Comparison of ENCODE assay signal across 1 cellular context in the genomic region with DNA sequence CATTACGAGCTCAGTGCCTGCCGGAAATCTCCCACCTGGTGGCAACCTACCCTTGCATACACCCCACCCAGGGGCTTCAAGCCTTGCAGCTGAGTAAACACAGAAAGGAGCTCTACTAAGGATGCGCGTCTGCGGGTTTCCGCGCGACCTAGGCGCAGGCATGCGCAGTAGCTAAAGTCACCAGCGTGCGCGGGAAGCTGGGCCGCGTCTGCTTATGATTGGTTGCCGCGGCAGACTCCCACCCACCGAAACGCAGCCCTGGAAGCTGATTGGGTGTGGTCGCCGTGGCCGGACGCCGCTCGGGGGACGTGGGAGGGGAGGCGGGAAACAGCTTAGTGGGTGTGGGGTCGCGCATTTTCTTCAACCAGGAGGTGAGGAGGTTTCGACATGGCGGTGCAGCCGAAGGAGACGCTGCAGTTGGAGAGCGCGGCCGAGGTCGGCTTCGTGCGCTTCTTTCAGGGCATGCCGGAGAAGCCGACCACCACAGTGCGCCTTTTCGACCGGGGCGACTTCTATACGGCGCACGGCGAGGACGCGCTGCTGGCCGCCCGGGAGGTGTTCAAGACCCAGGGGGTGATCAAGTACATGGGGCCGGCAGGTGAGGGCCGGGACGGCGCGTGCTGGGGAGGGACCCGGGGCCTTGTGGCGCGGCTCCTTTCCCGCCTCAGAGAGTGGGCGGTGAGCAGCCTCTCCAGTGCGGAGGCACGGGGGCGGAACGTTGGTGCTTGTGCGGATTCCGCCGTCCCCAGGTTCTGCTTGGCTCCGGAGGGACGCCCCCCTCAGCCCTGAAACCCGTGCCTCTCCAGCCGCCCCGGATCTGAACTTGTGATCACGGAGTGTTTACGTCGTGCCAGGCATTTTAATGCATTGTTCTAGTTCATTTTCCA.
A peak's percentile ranks its signal among the peaks of the same experiment; 100 is the strongest.
TF ChIP-seq lines count a peak whose summit lies in the region.

Gene MSH2 (plus strand): TSS at position 352 of the 887 bp plus-strand sequence. CDS start 36 bp downstream, at position 388.

TF ChIP-seq in GM12878, 131 proteins besides CTCF, POLR2A, EP300 and RAD21 (continued from another document and continues in another):
- TF ChIP-seq, protein P1, sequence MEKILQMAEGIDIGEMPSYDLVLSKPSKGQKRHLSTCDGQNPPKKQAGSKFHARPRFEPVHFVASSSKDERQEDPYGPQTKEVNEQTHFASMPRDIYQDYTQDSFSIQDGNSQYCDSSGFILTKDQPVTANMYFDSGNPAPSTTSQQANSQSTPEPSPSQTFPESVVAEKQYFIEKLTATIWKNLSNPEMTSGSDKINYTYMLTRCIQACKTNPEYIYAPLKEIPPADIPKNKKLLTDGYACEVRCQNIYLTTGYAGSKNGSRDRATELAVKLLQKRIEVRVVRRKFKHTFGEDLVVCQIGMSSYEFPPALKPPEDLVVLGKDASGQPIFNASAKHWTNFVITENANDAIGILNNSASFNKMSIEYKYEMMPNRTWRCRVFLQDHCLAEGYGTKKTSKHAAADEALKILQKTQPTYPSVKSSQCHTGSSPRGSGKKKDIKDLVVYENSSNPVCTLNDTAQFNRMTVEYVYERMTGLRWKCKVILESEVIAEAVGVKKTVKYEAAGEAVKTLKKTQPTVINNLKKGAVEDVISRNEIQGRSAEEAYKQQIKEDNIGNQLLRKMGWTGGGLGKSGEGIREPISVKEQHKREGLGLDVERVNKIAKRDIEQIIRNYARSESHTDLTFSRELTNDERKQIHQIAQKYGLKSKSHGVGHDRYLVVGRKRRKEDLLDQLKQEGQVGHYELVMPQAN (conservative IDR thresholded peaks at IDR 0.05) = peak; percentile 91
- no peak; the same call in 1 of the 2 replicates for TF ChIP-seq POLR2AphosphoS2 (IDR thresholded peaks at IDR 0.05; ENCODE audit: low read depth, low read length)
- TF ChIP-seq, protein P2, sequence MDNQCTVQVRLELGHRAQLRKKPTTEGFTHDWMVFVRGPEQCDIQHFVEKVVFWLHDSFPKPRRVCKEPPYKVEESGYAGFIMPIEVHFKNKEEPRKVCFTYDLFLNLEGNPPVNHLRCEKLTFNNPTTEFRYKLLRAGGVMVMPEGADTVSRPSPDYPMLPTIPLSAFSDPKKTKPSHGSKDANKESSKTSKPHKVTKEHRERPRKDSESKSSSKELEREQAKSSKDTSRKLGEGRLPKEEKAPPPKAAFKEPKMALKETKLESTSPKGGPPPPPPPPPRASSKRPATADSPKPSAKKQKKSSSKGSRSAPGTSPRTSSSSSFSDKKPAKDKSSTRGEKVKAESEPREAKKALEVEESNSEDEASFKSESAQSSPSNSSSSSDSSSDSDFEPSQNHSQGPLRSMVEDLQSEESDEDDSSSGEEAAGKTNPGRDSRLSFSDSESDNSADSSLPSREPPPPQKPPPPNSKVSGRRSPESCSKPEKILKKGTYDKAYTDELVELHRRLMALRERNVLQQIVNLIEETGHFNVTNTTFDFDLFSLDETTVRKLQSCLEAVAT (IDR thresholded peaks at IDR 0.05) = no peak
- TF ChIP-seq, protein P3, sequence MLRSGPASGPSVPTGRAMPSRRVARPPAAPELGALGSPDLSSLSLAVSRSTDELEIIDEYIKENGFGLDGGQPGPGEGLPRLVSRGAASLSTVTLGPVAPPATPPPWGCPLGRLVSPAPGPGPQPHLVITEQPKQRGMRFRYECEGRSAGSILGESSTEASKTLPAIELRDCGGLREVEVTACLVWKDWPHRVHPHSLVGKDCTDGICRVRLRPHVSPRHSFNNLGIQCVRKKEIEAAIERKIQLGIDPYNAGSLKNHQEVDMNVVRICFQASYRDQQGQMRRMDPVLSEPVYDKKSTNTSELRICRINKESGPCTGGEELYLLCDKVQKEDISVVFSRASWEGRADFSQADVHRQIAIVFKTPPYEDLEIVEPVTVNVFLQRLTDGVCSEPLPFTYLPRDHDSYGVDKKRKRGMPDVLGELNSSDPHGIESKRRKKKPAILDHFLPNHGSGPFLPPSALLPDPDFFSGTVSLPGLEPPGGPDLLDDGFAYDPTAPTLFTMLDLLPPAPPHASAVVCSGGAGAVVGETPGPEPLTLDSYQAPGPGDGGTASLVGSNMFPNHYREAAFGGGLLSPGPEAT (IDR thresholded peaks at IDR 0.05; ENCODE audit: low read depth) = no peak
- no peak for TF ChIP-seq ZNF24 (IDR thresholded peaks at IDR 0.05)
- peak; percentile 61 for TF ChIP-seq RUNX3 (IDR thresholded peaks at IDR 0.05; ENCODE audit: low read length)
- peak; percentile 88 for TF ChIP-seq DPF2 (IDR thresholded peaks at IDR 0.05)
- no peak for TF ChIP-seq REST (IDR thresholded peaks at IDR 0.05; ENCODE audit: low read depth, low read length)
- peak; percentile 58; the same call in 1 of the 2 replicates for TF ChIP-seq RCOR1 (conservative IDR thresholded peaks at IDR 0.05; ENCODE audit: low read depth, low read length)
- TF ChIP-seq PBX3 (IDR thresholded peaks at IDR 0.05; ENCODE audit: insufficient replicate concordance, low read depth, low read length) = peak; percentile 83
- no peak for TF ChIP-seq ZBTB4 (CRISPR knock-in tag; IDR thresholded peaks at IDR 0.05)
- TF ChIP-seq, protein P4, sequence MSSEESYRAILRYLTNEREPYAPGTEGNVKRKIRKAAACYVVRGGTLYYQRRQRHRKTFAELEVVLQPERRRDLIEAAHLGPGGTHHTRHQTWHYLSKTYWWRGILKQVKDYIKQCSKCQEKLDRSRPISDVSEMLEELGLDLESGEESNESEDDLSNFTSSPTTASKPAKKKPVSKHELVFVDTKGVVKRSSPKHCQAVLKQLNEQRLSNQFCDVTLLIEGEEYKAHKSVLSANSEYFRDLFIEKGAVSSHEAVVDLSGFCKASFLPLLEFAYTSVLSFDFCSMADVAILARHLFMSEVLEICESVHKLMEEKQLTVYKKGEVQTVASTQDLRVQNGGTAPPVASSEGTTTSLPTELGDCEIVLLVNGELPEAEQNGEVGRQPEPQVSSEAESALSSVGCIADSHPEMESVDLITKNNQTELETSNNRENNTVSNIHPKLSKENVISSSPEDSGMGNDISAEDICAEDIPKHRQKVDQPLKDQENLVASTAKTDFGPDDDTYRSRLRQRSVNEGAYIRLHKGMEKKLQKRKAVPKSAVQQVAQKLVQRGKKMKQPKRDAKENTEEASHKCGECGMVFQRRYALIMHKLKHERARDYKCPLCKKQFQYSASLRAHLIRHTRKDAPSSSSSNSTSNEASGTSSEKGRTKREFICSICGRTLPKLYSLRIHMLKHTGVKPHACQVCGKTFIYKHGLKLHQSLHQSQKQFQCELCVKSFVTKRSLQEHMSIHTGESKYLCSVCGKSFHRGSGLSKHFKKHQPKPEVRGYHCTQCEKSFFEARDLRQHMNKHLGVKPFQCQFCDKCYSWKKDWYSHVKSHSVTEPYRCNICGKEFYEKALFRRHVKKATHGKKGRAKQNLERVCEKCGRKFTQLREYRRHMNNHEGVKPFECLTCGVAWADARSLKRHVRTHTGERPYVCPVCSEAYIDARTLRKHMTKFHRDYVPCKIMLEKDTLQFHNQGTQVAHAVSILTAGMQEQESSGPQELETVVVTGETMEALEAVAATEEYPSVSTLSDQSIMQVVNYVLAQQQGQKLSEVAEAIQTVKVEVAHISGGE (CRISPR knock-in tag; IDR thresholded peaks at IDR 0.05) = no peak
- TF ChIP-seq, protein P5, sequence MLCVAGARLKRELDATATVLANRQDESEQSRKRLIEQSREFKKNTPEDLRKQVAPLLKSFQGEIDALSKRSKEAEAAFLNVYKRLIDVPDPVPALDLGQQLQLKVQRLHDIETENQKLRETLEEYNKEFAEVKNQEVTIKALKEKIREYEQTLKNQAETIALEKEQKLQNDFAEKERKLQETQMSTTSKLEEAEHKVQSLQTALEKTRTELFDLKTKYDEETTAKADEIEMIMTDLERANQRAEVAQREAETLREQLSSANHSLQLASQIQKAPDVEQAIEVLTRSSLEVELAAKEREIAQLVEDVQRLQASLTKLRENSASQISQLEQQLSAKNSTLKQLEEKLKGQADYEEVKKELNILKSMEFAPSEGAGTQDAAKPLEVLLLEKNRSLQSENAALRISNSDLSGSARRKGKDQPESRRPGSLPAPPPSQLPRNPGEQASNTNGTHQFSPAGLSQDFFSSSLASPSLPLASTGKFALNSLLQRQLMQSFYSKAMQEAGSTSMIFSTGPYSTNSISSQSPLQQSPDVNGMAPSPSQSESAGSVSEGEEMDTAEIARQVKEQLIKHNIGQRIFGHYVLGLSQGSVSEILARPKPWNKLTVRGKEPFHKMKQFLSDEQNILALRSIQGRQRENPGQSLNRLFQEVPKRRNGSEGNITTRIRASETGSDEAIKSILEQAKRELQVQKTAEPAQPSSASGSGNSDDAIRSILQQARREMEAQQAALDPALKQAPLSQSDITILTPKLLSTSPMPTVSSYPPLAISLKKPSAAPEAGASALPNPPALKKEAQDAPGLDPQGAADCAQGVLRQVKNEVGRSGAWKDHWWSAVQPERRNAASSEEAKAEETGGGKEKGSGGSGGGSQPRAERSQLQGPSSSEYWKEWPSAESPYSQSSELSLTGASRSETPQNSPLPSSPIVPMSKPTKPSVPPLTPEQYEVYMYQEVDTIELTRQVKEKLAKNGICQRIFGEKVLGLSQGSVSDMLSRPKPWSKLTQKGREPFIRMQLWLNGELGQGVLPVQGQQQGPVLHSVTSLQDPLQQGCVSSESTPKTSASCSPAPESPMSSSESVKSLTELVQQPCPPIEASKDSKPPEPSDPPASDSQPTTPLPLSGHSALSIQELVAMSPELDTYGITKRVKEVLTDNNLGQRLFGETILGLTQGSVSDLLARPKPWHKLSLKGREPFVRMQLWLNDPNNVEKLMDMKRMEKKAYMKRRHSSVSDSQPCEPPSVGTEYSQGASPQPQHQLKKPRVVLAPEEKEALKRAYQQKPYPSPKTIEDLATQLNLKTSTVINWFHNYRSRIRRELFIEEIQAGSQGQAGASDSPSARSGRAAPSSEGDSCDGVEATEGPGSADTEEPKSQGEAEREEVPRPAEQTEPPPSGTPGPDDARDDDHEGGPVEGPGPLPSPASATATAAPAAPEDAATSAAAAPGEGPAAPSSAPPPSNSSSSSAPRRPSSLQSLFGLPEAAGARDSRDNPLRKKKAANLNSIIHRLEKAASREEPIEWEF (IDR thresholded peaks at IDR 0.05; ENCODE audit: insufficient replicate concordance, low read depth, low read length) = no peak
- TF ChIP-seq MXI1 (IDR thresholded peaks at IDR 0.05; ENCODE audit: low read depth, low read length) = peak; percentile 74; the same call in 1 of the 2 replicates
- TF ChIP-seq HSF1 (IDR thresholded peaks at IDR 0.05; ENCODE audit: low read depth, low read length) = no peak
- TF ChIP-seq ESRRA (IDR thresholded peaks at IDR 0.05; ENCODE audit: low read length) = no peak
- no peak for TF ChIP-seq PAX8 (IDR thresholded peaks at IDR 0.05)
- TF ChIP-seq SMC3 (IDR thresholded peaks at IDR 0.05; ENCODE audit: borderline replicate concordance, low read length) = no peak
- TF ChIP-seq EZH2 (IDR thresholded peaks at IDR 0.05; ENCODE audit: borderline replicate concordance, control insufficient read depth, low read depth, low read length) = no peak
